ENCODE assay signal across 1 cellular context in the genomic region with DNA sequence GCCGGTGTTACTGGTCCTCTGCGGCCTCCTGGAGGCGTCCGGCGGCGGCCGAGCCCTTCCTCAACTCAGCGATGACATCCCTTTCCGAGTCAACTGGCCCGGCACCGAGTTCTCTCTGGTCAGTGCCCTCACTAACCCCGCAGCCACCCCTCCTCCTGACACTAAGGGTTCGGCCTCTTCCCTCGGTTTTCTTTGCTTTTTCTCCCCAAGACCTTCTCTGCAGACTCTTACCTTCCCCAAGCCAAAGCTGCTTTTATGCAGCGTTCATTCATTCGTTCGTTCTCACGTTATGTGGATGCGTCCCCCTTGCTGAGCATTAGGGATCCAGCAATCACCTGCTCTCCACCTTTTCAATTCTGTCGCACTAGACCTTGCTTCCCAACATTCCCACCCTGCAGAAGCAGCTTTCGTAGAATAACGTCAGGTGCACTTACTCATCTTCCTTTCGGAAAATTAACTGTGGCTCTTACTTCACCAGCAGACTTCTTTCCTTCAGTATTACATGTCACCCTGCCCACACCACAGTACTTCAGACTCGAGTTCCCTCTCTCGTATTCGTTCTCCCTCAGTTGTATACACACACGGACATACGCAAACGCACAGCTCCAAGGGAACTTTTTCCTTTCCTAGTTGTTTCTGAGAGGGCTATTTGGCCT.
TF ChIP-seq lines count a peak whose summit lies in the region.

No MANE protein-coding gene starts in this region.

TF ChIP-seq in K562, 482 proteins besides CTCF, POLR2A, EP300 and RAD21 (continued from another document and continues in another):
- TF ChIP-seq, protein P1, sequence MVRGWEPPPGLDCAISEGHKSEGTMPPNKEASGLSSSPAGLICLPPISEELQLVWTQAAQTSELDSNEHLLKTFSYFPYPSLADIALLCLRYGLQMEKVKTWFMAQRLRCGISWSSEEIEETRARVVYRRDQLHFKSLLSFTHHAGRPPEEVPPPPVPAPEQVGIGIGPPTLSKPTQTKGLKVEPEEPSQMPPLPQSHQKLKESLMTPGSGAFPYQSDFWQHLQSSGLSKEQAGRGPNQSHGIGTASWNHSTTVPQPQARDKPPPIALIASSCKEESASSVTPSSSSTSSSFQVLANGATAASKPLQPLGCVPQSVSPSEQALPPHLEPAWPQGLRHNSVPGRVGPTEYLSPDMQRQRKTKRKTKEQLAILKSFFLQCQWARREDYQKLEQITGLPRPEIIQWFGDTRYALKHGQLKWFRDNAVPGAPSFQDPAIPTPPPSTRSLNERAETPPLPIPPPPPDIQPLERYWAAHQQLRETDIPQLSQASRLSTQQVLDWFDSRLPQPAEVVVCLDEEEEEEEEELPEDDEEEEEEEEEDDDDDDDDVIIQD (CRISPR knock-in tag; IDR thresholded peaks at IDR 0.05) = no peak
- TF ChIP-seq SMAD2 (IDR thresholded peaks at IDR 0.05; ENCODE audit: low read depth, low read length) (no peak), PHF20 (IDR thresholded peaks at IDR 0.05; ENCODE audit: partially characterized antibody) (peak; percentile 7), FIP1L1 (IDR thresholded peaks at IDR 0.05; ENCODE audit: low read depth, low read length, poor library complexity, severe bottlenecking) (no peak), HDAC3 (IDR thresholded peaks at IDR 0.05; ENCODE audit: borderline replicate concordance, partially characterized antibody) (no peak), ZNF263 (CRISPR knock-in tag; IDR thresholded peaks at IDR 0.05; ENCODE audit: borderline replicate concordance) (no peak), XRCC3 (IDR thresholded peaks at IDR 0.05) (no peak), YBX1 (IDR thresholded peaks at IDR 0.05) (no peak), ZNF12 (CRISPR knock-in tag; IDR thresholded peaks at IDR 0.05) (no peak), RFX7 (CRISPR knock-in tag; IDR thresholded peaks at IDR 0.05) (no peak), MTA1 (IDR thresholded peaks at IDR 0.05; ENCODE audit: borderline replicate concordance) (no peak), WHSC1 (IDR thresholded peaks at IDR 0.05; ENCODE audit: low read length) (no peak), EP400 (IDR thresholded peaks at IDR 0.05) (peak; percentile 73), ZNF76 (CRISPR knock-in tag; IDR thresholded peaks at IDR 0.05; ENCODE audit: borderline replicate concordance) (no peak), MYBL2 (IDR thresholded peaks at IDR 0.05; ENCODE audit: low read depth) (no peak), MYBL2 (CRISPR knock-in tag; IDR thresholded peaks at IDR 0.05; ENCODE audit: borderline replicate concordance) (no peak), ZBTB7A (IDR thresholded peaks at IDR 0.05; ENCODE audit: borderline replicate concordance, control insufficient read depth, low read depth, low read length) (no peak), ZNF699 (CRISPR knock-in tag; IDR thresholded peaks at IDR 0.05; ENCODE audit: insufficient replicate concordance) (no peak), SMARCA4 (IDR thresholded peaks at IDR 0.05) (no peak), CHD1 (IDR thresholded peaks at IDR 0.05; ENCODE audit: low read length) (no peak), ZNF316 (IDR thresholded peaks at IDR 0.05) (no peak)
- TF ChIP-seq, protein P2, sequence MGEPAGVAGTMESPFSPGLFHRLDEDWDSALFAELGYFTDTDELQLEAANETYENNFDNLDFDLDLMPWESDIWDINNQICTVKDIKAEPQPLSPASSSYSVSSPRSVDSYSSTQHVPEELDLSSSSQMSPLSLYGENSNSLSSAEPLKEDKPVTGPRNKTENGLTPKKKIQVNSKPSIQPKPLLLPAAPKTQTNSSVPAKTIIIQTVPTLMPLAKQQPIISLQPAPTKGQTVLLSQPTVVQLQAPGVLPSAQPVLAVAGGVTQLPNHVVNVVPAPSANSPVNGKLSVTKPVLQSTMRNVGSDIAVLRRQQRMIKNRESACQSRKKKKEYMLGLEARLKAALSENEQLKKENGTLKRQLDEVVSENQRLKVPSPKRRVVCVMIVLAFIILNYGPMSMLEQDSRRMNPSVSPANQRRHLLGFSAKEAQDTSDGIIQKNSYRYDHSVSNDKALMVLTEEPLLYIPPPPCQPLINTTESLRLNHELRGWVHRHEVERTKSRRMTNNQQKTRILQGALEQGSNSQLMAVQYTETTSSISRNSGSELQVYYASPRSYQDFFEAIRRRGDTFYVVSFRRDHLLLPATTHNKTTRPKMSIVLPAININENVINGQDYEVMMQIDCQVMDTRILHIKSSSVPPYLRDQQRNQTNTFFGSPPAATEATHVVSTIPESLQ (CRISPR knock-in tag; IDR thresholded peaks at IDR 0.05) = no peak
- TF ChIP-seq, protein P3, sequence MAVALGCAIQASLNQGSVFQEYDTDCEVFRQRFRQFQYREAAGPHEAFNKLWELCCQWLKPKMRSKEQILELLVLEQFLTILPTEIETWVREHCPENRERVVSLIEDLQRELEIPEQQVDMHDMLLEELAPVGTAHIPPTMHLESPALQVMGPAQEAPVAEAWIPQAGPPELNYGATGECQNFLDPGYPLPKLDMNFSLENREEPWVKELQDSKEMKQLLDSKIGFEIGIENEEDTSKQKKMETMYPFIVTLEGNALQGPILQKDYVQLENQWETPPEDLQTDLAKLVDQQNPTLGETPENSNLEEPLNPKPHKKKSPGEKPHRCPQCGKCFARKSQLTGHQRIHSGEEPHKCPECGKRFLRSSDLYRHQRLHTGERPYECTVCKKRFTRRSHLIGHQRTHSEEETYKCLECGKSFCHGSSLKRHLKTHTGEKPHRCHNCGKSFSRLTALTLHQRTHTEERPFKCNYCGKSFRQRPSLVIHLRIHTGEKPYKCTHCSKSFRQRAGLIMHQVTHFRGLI (CRISPR knock-in tag; IDR thresholded peaks at IDR 0.05) = no peak
- TF ChIP-seq, protein P4, sequence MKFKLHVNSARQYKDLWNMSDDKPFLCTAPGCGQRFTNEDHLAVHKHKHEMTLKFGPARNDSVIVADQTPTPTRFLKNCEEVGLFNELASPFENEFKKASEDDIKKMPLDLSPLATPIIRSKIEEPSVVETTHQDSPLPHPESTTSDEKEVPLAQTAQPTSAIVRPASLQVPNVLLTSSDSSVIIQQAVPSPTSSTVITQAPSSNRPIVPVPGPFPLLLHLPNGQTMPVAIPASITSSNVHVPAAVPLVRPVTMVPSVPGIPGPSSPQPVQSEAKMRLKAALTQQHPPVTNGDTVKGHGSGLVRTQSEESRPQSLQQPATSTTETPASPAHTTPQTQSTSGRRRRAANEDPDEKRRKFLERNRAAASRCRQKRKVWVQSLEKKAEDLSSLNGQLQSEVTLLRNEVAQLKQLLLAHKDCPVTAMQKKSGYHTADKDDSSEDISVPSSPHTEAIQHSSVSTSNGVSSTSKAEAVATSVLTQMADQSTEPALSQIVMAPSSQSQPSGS (CRISPR knock-in tag; IDR thresholded peaks at IDR 0.05) = no peak
- TF ChIP-seq, protein P5, sequence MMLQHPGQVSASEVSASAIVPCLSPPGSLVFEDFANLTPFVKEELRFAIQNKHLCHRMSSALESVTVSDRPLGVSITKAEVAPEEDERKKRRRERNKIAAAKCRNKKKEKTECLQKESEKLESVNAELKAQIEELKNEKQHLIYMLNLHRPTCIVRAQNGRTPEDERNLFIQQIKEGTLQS (IDR thresholded peaks at IDR 0.05) = no peak
- TF ChIP-seq, protein P5 (CRISPR knock-in tag; conservative IDR thresholded peaks at IDR 0.05) = no peak
- TF ChIP-seq, protein P6, sequence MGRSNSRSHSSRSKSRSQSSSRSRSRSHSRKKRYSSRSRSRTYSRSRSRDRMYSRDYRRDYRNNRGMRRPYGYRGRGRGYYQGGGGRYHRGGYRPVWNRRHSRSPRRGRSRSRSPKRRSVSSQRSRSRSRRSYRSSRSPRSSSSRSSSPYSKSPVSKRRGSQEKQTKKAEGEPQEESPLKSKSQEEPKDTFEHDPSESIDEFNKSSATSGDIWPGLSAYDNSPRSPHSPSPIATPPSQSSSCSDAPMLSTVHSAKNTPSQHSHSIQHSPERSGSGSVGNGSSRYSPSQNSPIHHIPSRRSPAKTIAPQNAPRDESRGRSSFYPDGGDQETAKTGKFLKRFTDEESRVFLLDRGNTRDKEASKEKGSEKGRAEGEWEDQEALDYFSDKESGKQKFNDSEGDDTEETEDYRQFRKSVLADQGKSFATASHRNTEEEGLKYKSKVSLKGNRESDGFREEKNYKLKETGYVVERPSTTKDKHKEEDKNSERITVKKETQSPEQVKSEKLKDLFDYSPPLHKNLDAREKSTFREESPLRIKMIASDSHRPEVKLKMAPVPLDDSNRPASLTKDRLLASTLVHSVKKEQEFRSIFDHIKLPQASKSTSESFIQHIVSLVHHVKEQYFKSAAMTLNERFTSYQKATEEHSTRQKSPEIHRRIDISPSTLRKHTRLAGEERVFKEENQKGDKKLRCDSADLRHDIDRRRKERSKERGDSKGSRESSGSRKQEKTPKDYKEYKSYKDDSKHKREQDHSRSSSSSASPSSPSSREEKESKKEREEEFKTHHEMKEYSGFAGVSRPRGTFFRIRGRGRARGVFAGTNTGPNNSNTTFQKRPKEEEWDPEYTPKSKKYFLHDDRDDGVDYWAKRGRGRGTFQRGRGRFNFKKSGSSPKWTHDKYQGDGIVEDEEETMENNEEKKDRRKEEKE (IDR thresholded peaks at IDR 0.05; ENCODE audit: borderline replicate concordance in 1 of 2, control insufficient read depth in 1 of 2, low read depth in 2 of 2, low read length in 1 of 2) = no peak
- TF ChIP-seq, protein P7, sequence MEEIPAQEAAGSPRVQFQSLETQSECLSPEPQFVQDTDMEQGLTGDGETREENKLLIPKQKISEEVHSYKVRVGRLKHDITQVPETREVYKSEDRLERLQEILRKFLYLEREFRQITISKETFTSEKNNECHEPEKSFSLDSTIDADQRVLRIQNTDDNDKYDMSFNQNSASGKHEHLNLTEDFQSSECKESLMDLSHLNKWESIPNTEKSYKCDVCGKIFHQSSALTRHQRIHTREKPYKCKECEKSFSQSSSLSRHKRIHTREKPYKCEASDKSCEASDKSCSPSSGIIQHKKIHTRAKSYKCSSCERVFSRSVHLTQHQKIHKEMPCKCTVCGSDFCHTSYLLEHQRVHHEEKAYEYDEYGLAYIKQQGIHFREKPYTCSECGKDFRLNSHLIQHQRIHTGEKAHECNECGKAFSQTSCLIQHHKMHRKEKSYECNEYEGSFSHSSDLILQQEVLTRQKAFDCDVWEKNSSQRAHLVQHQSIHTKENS (CRISPR knock-in tag; IDR thresholded peaks at IDR 0.05) = no peak
- TF ChIP-seq, protein P8, sequence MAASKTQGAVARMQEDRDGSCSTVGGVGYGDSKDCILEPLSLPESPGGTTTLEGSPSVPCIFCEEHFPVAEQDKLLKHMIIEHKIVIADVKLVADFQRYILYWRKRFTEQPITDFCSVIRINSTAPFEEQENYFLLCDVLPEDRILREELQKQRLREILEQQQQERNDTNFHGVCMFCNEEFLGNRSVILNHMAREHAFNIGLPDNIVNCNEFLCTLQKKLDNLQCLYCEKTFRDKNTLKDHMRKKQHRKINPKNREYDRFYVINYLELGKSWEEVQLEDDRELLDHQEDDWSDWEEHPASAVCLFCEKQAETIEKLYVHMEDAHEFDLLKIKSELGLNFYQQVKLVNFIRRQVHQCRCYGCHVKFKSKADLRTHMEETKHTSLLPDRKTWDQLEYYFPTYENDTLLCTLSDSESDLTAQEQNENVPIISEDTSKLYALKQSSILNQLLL (CRISPR knock-in tag; IDR thresholded peaks at IDR 0.05; ENCODE audit: borderline replicate concordance) = no peak
- TF ChIP-seq, protein P9, sequence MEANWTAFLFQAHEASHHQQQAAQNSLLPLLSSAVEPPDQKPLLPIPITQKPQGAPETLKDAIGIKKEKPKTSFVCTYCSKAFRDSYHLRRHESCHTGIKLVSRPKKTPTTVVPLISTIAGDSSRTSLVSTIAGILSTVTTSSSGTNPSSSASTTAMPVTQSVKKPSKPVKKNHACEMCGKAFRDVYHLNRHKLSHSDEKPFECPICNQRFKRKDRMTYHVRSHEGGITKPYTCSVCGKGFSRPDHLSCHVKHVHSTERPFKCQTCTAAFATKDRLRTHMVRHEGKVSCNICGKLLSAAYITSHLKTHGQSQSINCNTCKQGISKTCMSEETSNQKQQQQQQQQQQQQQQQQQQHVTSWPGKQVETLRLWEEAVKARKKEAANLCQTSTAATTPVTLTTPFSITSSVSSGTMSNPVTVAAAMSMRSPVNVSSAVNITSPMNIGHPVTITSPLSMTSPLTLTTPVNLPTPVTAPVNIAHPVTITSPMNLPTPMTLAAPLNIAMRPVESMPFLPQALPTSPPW (CRISPR knock-in tag; IDR thresholded peaks at IDR 0.05) = no peak
- TF ChIP-seq, protein P10, sequence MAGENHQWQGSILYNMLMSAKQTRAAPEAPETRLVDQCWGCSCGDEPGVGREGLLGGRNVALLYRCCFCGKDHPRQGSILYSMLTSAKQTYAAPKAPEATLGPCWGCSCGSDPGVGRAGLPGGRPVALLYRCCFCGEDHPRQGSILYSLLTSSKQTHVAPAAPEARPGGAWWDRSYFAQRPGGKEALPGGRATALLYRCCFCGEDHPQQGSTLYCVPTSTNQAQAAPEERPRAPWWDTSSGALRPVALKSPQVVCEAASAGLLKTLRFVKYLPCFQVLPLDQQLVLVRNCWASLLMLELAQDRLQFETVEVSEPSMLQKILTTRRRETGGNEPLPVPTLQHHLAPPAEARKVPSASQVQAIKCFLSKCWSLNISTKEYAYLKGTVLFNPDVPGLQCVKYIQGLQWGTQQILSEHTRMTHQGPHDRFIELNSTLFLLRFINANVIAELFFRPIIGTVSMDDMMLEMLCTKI (IDR thresholded peaks at IDR 0.05; ENCODE audit: partially characterized antibody) = no peak
- TF ChIP-seq, protein P11, sequence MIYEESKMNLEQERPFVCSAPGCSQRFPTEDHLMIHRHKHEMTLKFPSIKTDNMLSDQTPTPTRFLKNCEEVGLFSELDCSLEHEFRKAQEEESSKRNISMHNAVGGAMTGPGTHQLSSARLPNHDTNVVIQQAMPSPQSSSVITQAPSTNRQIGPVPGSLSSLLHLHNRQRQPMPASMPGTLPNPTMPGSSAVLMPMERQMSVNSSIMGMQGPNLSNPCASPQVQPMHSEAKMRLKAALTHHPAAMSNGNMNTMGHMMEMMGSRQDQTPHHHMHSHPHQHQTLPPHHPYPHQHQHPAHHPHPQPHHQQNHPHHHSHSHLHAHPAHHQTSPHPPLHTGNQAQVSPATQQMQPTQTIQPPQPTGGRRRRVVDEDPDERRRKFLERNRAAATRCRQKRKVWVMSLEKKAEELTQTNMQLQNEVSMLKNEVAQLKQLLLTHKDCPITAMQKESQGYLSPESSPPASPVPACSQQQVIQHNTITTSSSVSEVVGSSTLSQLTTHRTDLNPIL (CRISPR knock-in tag; IDR thresholded peaks at IDR 0.05) = no peak
- TF ChIP-seq, protein P12, sequence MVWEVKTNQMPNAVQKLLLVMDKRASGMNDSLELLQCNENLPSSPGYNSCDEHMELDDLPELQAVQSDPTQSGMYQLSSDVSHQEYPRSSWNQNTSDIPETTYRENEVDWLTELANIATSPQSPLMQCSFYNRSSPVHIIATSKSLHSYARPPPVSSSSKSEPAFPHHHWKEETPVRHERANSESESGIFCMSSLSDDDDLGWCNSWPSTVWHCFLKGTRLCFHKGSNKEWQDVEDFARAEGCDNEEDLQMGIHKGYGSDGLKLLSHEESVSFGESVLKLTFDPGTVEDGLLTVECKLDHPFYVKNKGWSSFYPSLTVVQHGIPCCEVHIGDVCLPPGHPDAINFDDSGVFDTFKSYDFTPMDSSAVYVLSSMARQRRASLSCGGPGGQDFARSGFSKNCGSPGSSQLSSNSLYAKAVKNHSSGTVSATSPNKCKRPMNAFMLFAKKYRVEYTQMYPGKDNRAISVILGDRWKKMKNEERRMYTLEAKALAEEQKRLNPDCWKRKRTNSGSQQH (CRISPR knock-in tag; IDR thresholded peaks at IDR 0.05) = 0 out of 2 replicates have a peak, but pooled peaks have one; percentile 6
